2 cellular contexts compared by ENCODE assay signal in genomic region chr13:26678330-26678729, GRCh38.
TF ChIP-seq lines count a peak whose summit lies in the region.

No MANE protein-coding gene starts in this region.

TF ChIP-seq in HepG2, 621 proteins besides CTCF, POLR2A, EP300 and RAD21 (continued from another document):
- TF ChIP-seq AKAP8 (CRISPR knock-in tag; IDR thresholded peaks at IDR 0.05) (no peak), HDAC1 (CRISPR knock-in tag; IDR thresholded peaks at IDR 0.05) (no peak)
- TF ChIP-seq, protein P1, sequence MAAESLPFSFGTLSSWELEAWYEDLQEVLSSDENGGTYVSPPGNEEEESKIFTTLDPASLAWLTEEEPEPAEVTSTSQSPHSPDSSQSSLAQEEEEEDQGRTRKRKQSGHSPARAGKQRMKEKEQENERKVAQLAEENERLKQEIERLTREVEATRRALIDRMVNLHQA (CRISPR knock-in tag; IDR thresholded peaks at IDR 0.05), result no peak
TF ChIP-seq in HepG2: peak in this region for 1.

TF ChIP-seq in HEK293T, 16 proteins besides CTCF, POLR2A, EP300 and RAD21 (continued from another document):
- TF ChIP-seq, protein P2, sequence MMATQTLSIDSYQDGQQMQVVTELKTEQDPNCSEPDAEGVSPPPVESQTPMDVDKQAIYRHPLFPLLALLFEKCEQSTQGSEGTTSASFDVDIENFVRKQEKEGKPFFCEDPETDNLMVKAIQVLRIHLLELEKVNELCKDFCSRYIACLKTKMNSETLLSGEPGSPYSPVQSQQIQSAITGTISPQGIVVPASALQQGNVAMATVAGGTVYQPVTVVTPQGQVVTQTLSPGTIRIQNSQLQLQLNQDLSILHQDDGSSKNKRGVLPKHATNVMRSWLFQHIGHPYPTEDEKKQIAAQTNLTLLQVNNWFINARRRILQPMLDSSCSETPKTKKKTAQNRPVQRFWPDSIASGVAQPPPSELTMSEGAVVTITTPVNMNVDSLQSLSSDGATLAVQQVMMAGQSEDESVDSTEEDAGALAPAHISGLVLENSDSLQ (IDR thresholded peaks at IDR 0.05), result no peak
- TF ChIP-seq ELF4 (IDR thresholded peaks at IDR 0.05) (no peak), BHLHE40 (IDR thresholded peaks at IDR 0.05; ENCODE audit: borderline replicate concordance) (no peak)
